Comparison of ENCODE assay signal across 17 cellular contexts in the genomic region with DNA sequence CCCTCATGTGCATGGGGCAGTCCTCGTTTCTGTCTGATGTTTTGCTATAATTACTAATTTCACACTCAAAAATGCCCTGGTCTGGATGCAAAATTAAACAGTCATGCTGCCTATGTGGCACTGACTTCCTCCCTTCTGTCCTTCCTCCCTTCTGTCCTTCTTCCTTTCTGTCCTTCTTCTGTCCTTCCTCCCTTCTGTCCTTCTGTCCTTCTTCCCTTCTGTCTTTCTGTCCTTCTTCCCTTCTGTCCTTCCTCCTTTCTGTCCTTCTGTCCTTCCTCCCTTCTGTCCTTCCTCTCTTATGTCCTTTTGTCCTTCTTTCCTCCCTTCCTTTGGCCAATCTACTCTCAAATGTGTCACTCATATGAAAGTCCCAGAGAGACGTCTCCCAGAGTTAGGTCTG.
"Had no signal": no experiment of that assay in that cellular context is flagged by ENCODE, and none has a peak within 500 bp of the region (broad histone marks: within the 10 kb centered on the region; RNA-seq: fewer than 3 reads in every experiment).

No MANE protein-coding gene starts in this region.

- H3K36me3 Mint-ChIP-seq: brain had no signal

- H3K9me3 Mint-ChIP-seq: dendritic cell treated with granulocyte-macrophage colony-stimulating factor and Interleukin-4, amounts not matched to agents 40 ng/mL and 50 ng/mL, for 4 days had no signal

- H3K4me3 ChIP-seq: heart right ventricle, mucosa of descending colon, SK-N-MC, spleen, tibial nerve had no signal

- H3K36me3 ChIP-seq: heart right ventricle, spleen, tibial nerve had no signal

- ATAC-seq: heart right ventricle; left cardiac atrium; mucosa of descending colon; stimulated activated naive CD8-positive, alpha-beta T cell treated with anti-CD3 and anti-CD28 coated beads, Interleukin-15, Interleukin-2, amounts not matched to agents 100 U/mL and 50 U/mL, for 24 hours had no signal

- H3K27me3 ChIP-seq: spleen, tibial nerve had no signal

- H3K27ac ChIP-seq: heart right ventricle, SK-N-MC, spleen had no signal

- H3K27ac Mint-ChIP-seq: activated T-helper 1 cell treated with anti-CD3 and anti-CD28 coated beads, Interleukin-12 subunit alpha, Interleukin-12 subunit beta, Interleukin-2, Interleukin-4 antibody, amounts not matched to agents 30 ng/mL and 10 ng/mL and 1 ng/mL, durations not matched to agents 14 hours and 24 hours and 36 hours; brain; dendritic cell treated with granulocyte-macrophage colony-stimulating factor and Interleukin-4, amounts not matched to agents 40 ng/mL and 50 ng/mL, for 4 days had no signal

- H3K4me3 Mint-ChIP-seq: activated T-helper 1 cell treated with anti-CD3 and anti-CD28 coated beads, Interleukin-12 subunit alpha, Interleukin-12 subunit beta, Interleukin-2, Interleukin-4 antibody, amounts not matched to agents 30 ng/mL and 10 ng/mL and 1 ng/mL, durations not matched to agents 14 hours and 24 hours and 36 hours; brain; dendritic cell treated with granulocyte-macrophage colony-stimulating factor and Interleukin-4, amounts not matched to agents 40 ng/mL and 50 ng/mL, for 4 days had no signal

- DNase-seq: activated CD4-positive, alpha-beta T cell treated with anti-CD3 and anti-CD28 coated beads, Interleukin-2, amount 50 U/mL, for 48 hours; activated CD4-positive, CD25-positive, alpha-beta regulatory T cell treated with anti-CD3 and anti-CD28 coated beads, Interleukin-2, amount 50 U/mL, for 72 hours; activated gamma-delta T cell; effector CD4-positive, alpha-beta T cell; heart right ventricle; left cardiac atrium; mesendoderm; mucosa of descending colon; retina; spleen; stimulated activated CD4-positive, alpha-beta T cell treated with anti-CD3 and anti-CD28 coated beads, Interleukin-4, amount 100 ng/mL, for 1 hour; stimulated activated naive CD8-positive, alpha-beta T cell treated with anti-CD3 and anti-CD28 coated beads, Interleukin-15, Interleukin-2, amounts not matched to agents 100 U/mL and 50 U/mL, for 24 hours had no signal

- H3K4me1 Mint-ChIP-seq: brain had no signal

- H3K9me3 ChIP-seq: heart right ventricle, mucosa of descending colon, spleen, tibial nerve had no signal
